Comparison of ENCODE assay signal across 8 cellular contexts in genomic region chr14:63759454-63759853, GRCh38.
DNase-seq lines count a peak whose midpoint lies in the region; ATAC-seq lines count a peak whose summit lies in the region.

No MANE protein-coding gene starts in this region.

- H3K27me3 ChIP-seq in duodenal mucosa (ENCODE audit: control insufficient read depth in 1 of 2, insufficient read depth in 2 of 2, low read length in 2 of 2) = no peaks in the 10 kb centered on the region

- peak; percentile 54 for ATAC-seq in GM19025 (IDR thresholded peaks at IDR 0.05; ENCODE audit: low read depth, unreplicated experiment)
- ATAC-seq in HG03432 (IDR thresholded peaks at IDR 0.05; ENCODE audit: unreplicated experiment) = peak; percentile 89
- no peak for ATAC-seq in GM18858 (IDR thresholded peaks at IDR 0.05; ENCODE audit: unreplicated experiment)
- ATAC-seq in HG03521 (IDR thresholded peaks at IDR 0.05; ENCODE audit: unreplicated experiment) = no peak

- no peaks in the 10 kb centered on the region for H3K4me1 ChIP-seq in duodenal mucosa (ENCODE audit: control insufficient read depth in 1 of 2, insufficient read depth in 2 of 2, low read length in 2 of 2)

- H3K36me3 ChIP-seq in duodenal mucosa (ENCODE audit: control insufficient read depth in 1 of 2, insufficient read depth in 2 of 2, low read length in 2 of 2) = no peaks in the 10 kb centered on the region

- H3K9ac ChIP-seq in duodenal mucosa (ENCODE audit: low read depth in 1 of 2, low read length in 2 of 2) = peak overlapping the region; percentile 26 to 32

- no peaks in the 10 kb centered on the region for H3K9me3 ChIP-seq in duodenal mucosa (ENCODE audit: control insufficient read depth in 1 of 2, low read length in 2 of 2)

- H3K4me3 ChIP-seq in duodenal mucosa (ENCODE audit: low read depth in 1 of 2, low read length in 2 of 2) = peak overlapping the region in 1 of 2 donors; percentile 46

- DNase-seq in AG08396 (ENCODE audit: low spot score) (peak; percentile 35), NCI-H187 treated with DMSO at 0.1 percent for 48 hours (lab: John Stamatoyannopoulos, UW) (no peak), dedifferentiated amniotic fluid mesenchymal stem cell (ENCODE audit: extremely low spot score) (no peak)

- H3K27ac ChIP-seq in duodenal mucosa (ENCODE audit: low read depth, low read length) = no peak overlapping the region

Comparison
In these comparisons a context has a peak if more than half of its experiments do, and no peak if none do; other contexts are left out.
1. ATAC-seq: peak in GM19025 (single experiment) and HG03432 (single experiment); none in GM18858 (single experiment) and HG03521 (single experiment).